ENCODE assay signal across 8 cellular contexts in genomic region chr3:101513419-101513986, GRCh38. TPM values are rescaled to one million over a fixed set of nuclear protein-coding genes. Genes with fewer than 3 reads are reported as not detected.
DNase-seq lines count a peak whose midpoint lies in the region; ATAC-seq and TF ChIP-seq lines count a peak whose summit lies in the region.

No MANE protein-coding gene starts in this region.

- no peak for TF ChIP-seq POLR2A in adrenal gland (IDR thresholded peaks at IDR 0.05)

- H3K36me3 ChIP-seq in adrenal gland (replicated peaks in 1 of 2): no peaks in the 10 kb centered on the region

- H3K27ac Mint-ChIP-seq in IgD-negative memory B cell: peak overlapping the region; percentile 99 to 100 (median 99)
- H3K27ac Mint-ChIP-seq in stimulated activated naive B cell treated with anti-CD40 and anti-IgM and Interleukin-4, amounts not matched to agents 10 μg/mL and 1 μg/mL and 100 μg/mL, for 72 hours: peak overlapping the region; percentile 96

- intact Hi-C loops in adrenal gland (cut with DNase I): no loop called here
- intact Hi-C loops in posterior cingulate gyrus (cut with DNase I): loop anchor here (2.0 to 5.0 kb wide), 2 partner anchors 47 to 59 kb away; partner anchors contain the start of genes PCNP and TRMT10C

- peaks cover 0 to 4% (median 0%) of the 10 kb centered on the region in 3 donors for H3K9me3 Mint-ChIP-seq in IgD-negative memory B cell
- H3K9me3 Mint-ChIP-seq in stimulated activated naive B cell treated with anti-CD40 and anti-IgM and Interleukin-4, amounts not matched to agents 10 μg/mL and 1 μg/mL and 100 μg/mL, for 72 hours: no peaks in the 10 kb centered on the region

- WGBS in adrenal gland, 4 donors: 10 to 13% (median 11%) methylated on average over 12 of the region's 12 CpGs

- H3K4me3 Mint-ChIP-seq in IgD-negative memory B cell: peak overlapping the region; percentile 93 to 100 (median 99)
- H3K4me3 Mint-ChIP-seq in stimulated activated naive B cell treated with anti-CD40 and anti-IgM and Interleukin-4, amounts not matched to agents 10 μg/mL and 1 μg/mL and 100 μg/mL, for 72 hours: peak overlapping the region; percentile 97 to 100

- TF ChIP-seq CTCF in adrenal gland (IDR thresholded peaks at IDR 0.05): no peak

- peaks cover 3% of the 10 kb centered on the region for H3K36me3 Mint-ChIP-seq in IgD-negative memory B cell
- peaks cover 4 to 9% of the 10 kb centered on the region in 2 donors for H3K36me3 Mint-ChIP-seq in stimulated activated naive B cell treated with anti-CD40 and anti-IgM and Interleukin-4, amounts not matched to agents 10 μg/mL and 1 μg/mL and 100 μg/mL, for 72 hours

- H3K27ac ChIP-seq in adrenal gland: peak overlapping the region; percentile 73 to 99 (median 96)

- peak; percentile 44 for DNase-seq in GM04503 (ENCODE audit: low read depth)
- DNase-seq in adrenal gland: no peak
- DNase-seq in stimulated activated naive B cell treated with anti-CD40 and anti-IgM and Interleukin-4, amounts not matched to agents 10 μg/mL and 1 μg/mL and 100 μg/mL, for 72 hours: no peak
- DNase-seq in posterior cingulate gyrus: no peak
- no peak for DNase-seq in DMS79 treated with DMSO at 0.1 percent for 48 hours (lab: John Stamatoyannopoulos, UW)

- no peaks in the 10 kb centered on the region for H3K27me3 ChIP-seq in adrenal gland

- peaks cover 2% of the 10 kb centered on the region for H3K27me3 Mint-ChIP-seq in IgD-negative memory B cell
- H3K27me3 Mint-ChIP-seq in stimulated activated naive B cell treated with anti-CD40 and anti-IgM and Interleukin-4, amounts not matched to agents 10 μg/mL and 1 μg/mL and 100 μg/mL, for 72 hours: peaks cover 8 to 12% of the 10 kb centered on the region in 2 donors

- peaks cover 0 to 15% of the 10 kb centered on the region in 2 donors for H3K4me1 ChIP-seq in adrenal gland (replicated peaks in 1 of 2)

- ATAC-seq in GM21423 (IDR thresholded peaks at IDR 0.05; ENCODE audit: unreplicated experiment): peak; percentile 26
- ATAC-seq in stimulated activated naive B cell treated with anti-CD40 and anti-IgM and Interleukin-4, amounts not matched to agents 10 μg/mL and 1 μg/mL and 100 μg/mL, for 72 hours (replicated peaks): peak; percentile 75 to 81

- peak overlapping the region in 3 of 4 donors; percentile 31 to 95 (median 51) for H3K4me3 ChIP-seq in adrenal gland
- H3K4me3 ChIP-seq in iPS-11a (ENCODE audit: low read depth, low read length): peak overlapping the region; percentile 83

- peaks cover 24 to 44% (median 39%) of the 10 kb centered on the region in 3 donors for H3K4me1 Mint-ChIP-seq in IgD-negative memory B cell
- H3K4me1 Mint-ChIP-seq in stimulated activated naive B cell treated with anti-CD40 and anti-IgM and Interleukin-4, amounts not matched to agents 10 μg/mL and 1 μg/mL and 100 μg/mL, for 72 hours: peaks cover 18 to 21% of the 10 kb centered on the region in 2 donors

- no peaks in the 10 kb centered on the region for H3K9me3 ChIP-seq in adrenal gland (replicated peaks in 1 of 3)

RNA-seq across cellular contexts. Expression of gene SENP7, which starts 0.5 kb away (rescaled TPM):
- polyA plus RNA-seq in IgD-negative memory B cell: 6.1 TPM
- total RNA-seq in adrenal gland: 10 to 100 TPM in 5 of 8 donors, 1 to 10 TPM in 3; 6.2 to 23.3 (median 12.7) TPM
- polyA plus RNA-seq in adrenal gland: 10 to 100 TPM in 1 of 3 donors, 1 to 10 TPM in 2; 7.0 to 12.9 (median 10.0) TPM

RNA-seq across cellular contexts. Expression of gene TRMT10C, which starts 48.2 kb away (rescaled TPM):
- polyA plus RNA-seq in IgD-negative memory B cell (39.8 TPM), adrenal gland (10 to 100 TPM; 10.4 to 81.3 (median 12.0) TPM)
- total RNA-seq in adrenal gland: 10 to 100 TPM; 16.0 to 46.3 (median 24.9) TPM
